Comparison of ENCODE assay signal across 19 cellular contexts in genomic region chr3:141250342-141250741, GRCh38. TPM values are rescaled to one million over a fixed set of nuclear protein-coding genes. Genes with fewer than 3 reads are reported as not detected.
DNase-seq lines count a peak whose midpoint lies in the region; ATAC-seq, FAIRE-seq and TF ChIP-seq lines count a peak whose summit lies in the region.
"Had no signal": no experiment of that assay in that cellular context is flagged by ENCODE, and none has a peak within 500 bp of the region (broad histone marks: within the 10 kb centered on the region; RNA-seq: fewer than 3 reads in every experiment).

No MANE protein-coding gene starts in this region.

- no peak overlapping the region for H4K5ac ChIP-seq in IMR-90 (ENCODE audit: low read depth, low read length)
- no peak overlapping the region for H4K5ac ChIP-seq in mesendoderm (ENCODE audit: low read length)

- no peak overlapping the region for H4K91ac ChIP-seq in IMR-90 (ENCODE audit: insufficient read depth, low read depth, low read length)

- H3K79me2 ChIP-seq in GM12878 (ENCODE audit: control insufficient read depth, insufficient read depth, low read length) (no peaks in the 10 kb centered on the region), mesendoderm (ENCODE audit: control insufficient read depth, insufficient read depth, low read length) (no peaks in the 10 kb centered on the region)

- H3K56ac ChIP-seq in IMR-90 (ENCODE audit: extremely low read depth, insufficient read depth, low read length) (no peak overlapping the region), mesendoderm (ENCODE audit: low read length) (no peak overlapping the region)

- H3K9me3 ChIP-seq in IMR-90 (ENCODE audit: control insufficient read depth, insufficient read depth, low read length), result no peaks in the 10 kb centered on the region
- H3K9me3 ChIP-seq in GM12878 (replicated peaks; ENCODE audit: control insufficient read depth, insufficient read depth, low read length), result no peaks in the 10 kb centered on the region
- H3K9me3 ChIP-seq: SJSA1 had no signal

- H3K9me1 ChIP-seq in IMR-90 (ENCODE audit: insufficient read depth, low read length), result peaks cover 3% of the 10 kb centered on the region; the same call in 1 of the 2 replicates

- TF ChIP-seq EP300 in GM12878 (IDR thresholded peaks at IDR 0.05; ENCODE audit: borderline replicate concordance in 1 of 2, control insufficient read depth in 1 of 2, low read depth in 2 of 2, low read length in 2 of 2), result no peak

- H2AFZ ChIP-seq in IMR-90 (replicated peaks; ENCODE audit: low read length, poor library complexity), result no peak overlapping the region
- no peak overlapping the region for H2AFZ ChIP-seq in GM12878 (ENCODE audit: control insufficient read depth, low read depth, low read length)

- SMC1A ChIA-PET in GM12878 (lab: Charles Lee; ENCODE audit: uncharacterized antibody, unreplicated experiment), result no interaction called here

- H3K14ac ChIP-seq in IMR-90 (replicated peaks; ENCODE audit: low read depth, low read length), result no peak overlapping the region

- H3K4me3 ChIP-seq in IMR-90 (ENCODE audit: insufficient read depth, low read depth, low read length) (no peak overlapping the region), GM12878 (no peak overlapping the region), mesendoderm (ENCODE audit: low read length) (no peak overlapping the region)
- H3K4me3 ChIP-seq: SJSA1 had no signal

- ATAC-seq in IMR-90 (ENCODE audit: low read depth) (no peak), GM12878 (peak; percentile 45; the same call in 2 of the 3 replicates), HG03175 (IDR thresholded peaks at IDR 0.05; ENCODE audit: unreplicated experiment) (no peak)

- POLR2A ChIA-PET in IMR-90 (lab: Charles Lee; ENCODE audit: unreplicated experiment), result no interaction called here
- POLR2A ChIA-PET in GM12878 (lab: Charles Lee), result no interaction called here

- H2BK120ac ChIP-seq in IMR-90 (ENCODE audit: low read depth, low read length) (no peak overlapping the region), mesendoderm (ENCODE audit: low read depth, low read length) (no peak overlapping the region)

- TF ChIP-seq POLR2A in IMR-90 (IDR thresholded peaks at IDR 0.05; ENCODE audit: low read depth, low read length), result no peak
- TF ChIP-seq POLR2A in GM12878 (IDR thresholded peaks at IDR 0.05; ENCODE audit: low read depth, low read length), result no peak

- no peak overlapping the region for H2AK5ac ChIP-seq in IMR-90 (ENCODE audit: low read depth, low read length)
- H2AK5ac ChIP-seq in mesendoderm (ENCODE audit: low read length), result no peak overlapping the region

- TF ChIP-seq RAD21 in IMR-90 (IDR thresholded peaks at IDR 0.05; ENCODE audit: low read length), result no peak
- TF ChIP-seq RAD21 in GM12878 (IDR thresholded peaks at IDR 0.05; ENCODE audit: insufficient read depth, low read depth, low read length), result no peak

- intact Hi-C loops in IMR-90 (cut with micrococcal nuclease), result no loop called here
- intact Hi-C loops in GM12878 (cut with micrococcal nuclease; ENCODE audit: unreplicated experiment), result no loop called here

- H3K36me3 ChIP-seq in IMR-90 (ENCODE audit: control insufficient read depth, insufficient read depth, low read length) (no peaks in the 10 kb centered on the region), GM12878 (ENCODE audit: control insufficient read depth in 2 of 2, insufficient read depth in 2 of 2, low read length in 1 of 2) (no peaks in the 10 kb centered on the region), mesendoderm (ENCODE audit: control insufficient read depth, insufficient read depth, low read length) (no peaks in the 10 kb centered on the region)
- H3K36me3 ChIP-seq: SJSA1 had no signal

- H4K20me1 ChIP-seq in IMR-90 (ENCODE audit: insufficient read depth, low read length), result no peaks in the 10 kb centered on the region
- no peaks in the 10 kb centered on the region for H4K20me1 ChIP-seq in GM12878 (ENCODE audit: control insufficient read depth, insufficient read depth)

- no peaks in the 10 kb centered on the region for H3K79me1 ChIP-seq in IMR-90 (ENCODE audit: low read depth in 1 of 2, low read length in 2 of 2)
- H3K79me1 ChIP-seq in mesendoderm (ENCODE audit: low read length), result no peaks in the 10 kb centered on the region

- RAD21 ChIA-PET in GM12878 (lab: Charles Lee; ENCODE audit: unreplicated experiment), result no interaction called here

- FAIRE-seq in GM12878 (lab: Jason Lieb, UNC), result peak; percentile 23
- FAIRE-seq: GM12892 had no signal

- H3K4ac ChIP-seq in IMR-90 (ENCODE audit: low read depth, low read length) (no peak overlapping the region), mesendoderm (ENCODE audit: low read depth, low read length) (no peak overlapping the region)

- no peak overlapping the region for H2AK9ac ChIP-seq in IMR-90 (replicated peaks; ENCODE audit: low read depth, low read length, poor library complexity)

- no peak overlapping the region for H2BK15ac ChIP-seq in IMR-90 (ENCODE audit: low read depth, low read length)
- H2BK15ac ChIP-seq in mesendoderm (replicated peaks; ENCODE audit: low read depth), result no peak overlapping the region

- H3K27ac ChIP-seq in IMR-90 (ENCODE audit: insufficient read depth, low read length) (no peak overlapping the region), GM12878 (ENCODE audit: control insufficient read depth, insufficient read depth) (no peak overlapping the region), mesendoderm (ENCODE audit: low read depth, low read length) (no peak overlapping the region)
- H3K27ac ChIP-seq: KMS-11, SJSA1 had no signal

- no peak overlapping the region for H2BK20ac ChIP-seq in IMR-90 (ENCODE audit: low read depth, low read length)

- peak; percentile 3 for DNase-seq in NCI-H2227 (lab: John Stamatoyannopoulos, UW; ENCODE audit: unreplicated experiment)
- DNase-seq in NCI-H2227 treated with DMSO at 0.1 percent for 48 hours (lab: John Stamatoyannopoulos, UW), result no peak
- no peak for DNase-seq in IMR-90
- DNase-seq in GM12878 (ENCODE audit: low read depth, low spot score), result no peak
- peak; percentile 14 for DNase-seq in mesendoderm
- DNase-seq in globus pallidus (ENCODE audit: low spot score), result no peak
- no peak for DNase-seq in HuH-7 (ENCODE audit: low spot score)
- DNase-seq: C1 segment of cervical spinal cord, DMS 273 treated with DMSO at 0.1 percent for 48 hours, GF-D8, H7, NCI-H1105 treated with DMSO at 0.1 percent for 48 hours, NCI-H1930, NCI-H2171, NCI-H774 had no signal

- CTCF ChIA-PET in IMR-90 (lab: Yijun Ruan, JAX), result interaction anchor here (2.7 kb wide), 1 partner anchor 19 kb away, joined by 9 read pairs; the partner anchor contains the start of gene PXYLP1
- CTCF ChIA-PET in GM12878 (lab: Yijun Ruan, JAX), result interaction anchor here (1.1 kb wide), 1 partner anchor 19 kb away, joined by 3 read pairs; the partner anchor contains the start of gene PXYLP1

- H3K27me3 ChIP-seq in IMR-90 (ENCODE audit: control insufficient read depth, insufficient read depth, low read length) (no peaks in the 10 kb centered on the region), GM12878 (replicated peaks in 1 of 2; ENCODE audit: control insufficient read depth in 2 of 2, insufficient read depth in 2 of 2, low read length in 1 of 2) (no peaks in the 10 kb centered on the region; a peak in 1 of 4 replicates), mesendoderm (ENCODE audit: insufficient read depth, low read length, poor library complexity) (no peaks in the 10 kb centered on the region)
- H3K27me3 ChIP-seq: SJSA1 had no signal

- no peak overlapping the region for H3K9ac ChIP-seq in IMR-90 (ENCODE audit: low read depth, low read length)
- no peak overlapping the region for H3K9ac ChIP-seq in GM12878 (ENCODE audit: control insufficient read depth, insufficient read depth, low read length)
- H3K9ac ChIP-seq in mesendoderm (ENCODE audit: low read length), result no peak overlapping the region
- H3K9ac ChIP-seq: KMS-11 had no signal

- BruUV-seq in IMR-90 (replicated peaks; lab: Mats Ljungman, UMichigan) (no TSS peak), GM12878 (replicated peaks; lab: Mats Ljungman, UMichigan) (no TSS peak)

- no peak overlapping the region for H4K8ac ChIP-seq in IMR-90 (ENCODE audit: low read depth in 2 of 2, low read length in 2 of 2)
- no peak overlapping the region for H4K8ac ChIP-seq in mesendoderm (ENCODE audit: low read depth, low read length)

- H3K18ac ChIP-seq in IMR-90 (ENCODE audit: low read depth, low read length) (no peak overlapping the region), mesendoderm (ENCODE audit: low read length) (no peak overlapping the region)

- H2BK5ac ChIP-seq in IMR-90 (ENCODE audit: low read depth, low read length, poor library complexity, severe bottlenecking) (no peak overlapping the region), mesendoderm (ENCODE audit: low read length) (no peak overlapping the region)

- dilution Hi-C loops in IMR-90 (cut with HindIII; ENCODE audit: low sequenced_read_pairs, unreplicated experiment), result no loop called here

- H3K4me2 ChIP-seq in IMR-90 (ENCODE audit: low read depth, low read length), result no peak overlapping the region
- no peak overlapping the region for H3K4me2 ChIP-seq in GM12878 (ENCODE audit: control insufficient read depth, insufficient read depth)
- H3K4me2 ChIP-seq in mesendoderm (ENCODE audit: low read length), result no peak overlapping the region
- H3K4me2 ChIP-seq: KMS-11 had no signal

- in situ Hi-C loops in IMR-90 (cut with MboI; ENCODE audit: low sequenced_read_pairs), result no loop called here
- in situ Hi-C loops in GM12878 (cut with MboI), result no loop called here

- no CpG with 5 or more reads among the region's 5 CpGs for WGBS in IMR-90 (ENCODE audit: extremely low coverage in 2 of 2, insufficient read length in 1 of 2), 2 experiments
- 29% methylated on average over 5 of the region's 5 CpGs for WGBS in GM12878 (ENCODE audit: insufficient coverage, insufficient replicate concordance, low lambda C conversion rate, missing lambda C conversion rate)
- WGBS in mesendoderm (ENCODE audit: extremely low coverage, insufficient coverage, low lambda C conversion rate), result no CpG with 5 or more reads among the region's 5 CpGs

- TF ChIP-seq CTCF in IMR-90 (conservative IDR thresholded peaks at IDR 0.05; ENCODE audit: low read depth, low read length), result no peak
- TF ChIP-seq CTCF in GM12878 (IDR thresholded peaks at IDR 0.05 in 2 of 3, conservative IDR thresholded peaks at IDR 0.05 in 1 of 3; ENCODE audit: control insufficient read depth in 2 of 3, extremely low read depth in 1 of 3, insufficient read depth in 1 of 3, low read depth in 3 of 3, low read length in 3 of 3), result no peak

- H3K23ac ChIP-seq in IMR-90 (ENCODE audit: low read depth, low read length), result no peak overlapping the region
- H3K23ac ChIP-seq in mesendoderm (ENCODE audit: low read length), result no peak overlapping the region

- H3K4me1 ChIP-seq in IMR-90 (ENCODE audit: control insufficient read depth, insufficient read depth, low read length) (no peaks in the 10 kb centered on the region), GM12878 (ENCODE audit: control insufficient read depth, insufficient read depth, low read length) (no peaks in the 10 kb centered on the region), mesendoderm (ENCODE audit: control insufficient read depth, low read depth, low read length) (no peaks in the 10 kb centered on the region)
- H3K4me1 ChIP-seq: SJSA1 had no signal

RNA-seq across cellular contexts. Expression of gene PXYLP1, which starts 18.7 kb away (rescaled TPM):
- 13.3 and 15.6 TPM in 2 replicates for total RNA-seq in IMR-90 (2012; rRNA removed)
- polyA plus RNA-seq in IMR-90 (2012; rRNA removed), result 11.2 and 11.7 TPM in 2 replicates
- 5.3 and 6.3 TPM in 2 replicates for polyA plus RNA-seq in IMR-90 (2012; cell fraction: cytosol; rRNA removed)
- 10.0 and 20.5 TPM in 2 replicates for polyA plus RNA-seq in IMR-90 (2012; cell fraction: nucleus; rRNA removed; ENCODE audit: low replicate concordance)
- 1.6 and 3.7 TPM in 2 replicates for total RNA-seq in GM12878 (2013; cell fraction: nucleolus; rRNA removed)
- 0.05 and 0.06 TPM in 2 replicates for total RNA-seq in GM12878 (2014; rRNA removed)
- total RNA-seq in GM12878 (2014; rRNA removed; fragmentation: Illumina TruSeq; extraction: Trizol), result 0.36 and 0.55 TPM in 2 replicates
- 0.48 and 0.69 TPM in 2 replicates for total RNA-seq in GM12878 (2021)
- polyA plus RNA-seq in GM12878 (2011; ENCODE audit: low read depth), result 0.64 TPM
- polyA plus RNA-seq in GM12878 (2011; rRNA removed), result 0.65 TPM in 2 replicates
- polyA plus RNA-seq in GM12878 (2011; cell fraction: cytosol; rRNA removed), result 0.25 and 0.35 TPM in 2 replicates
- 1.1 and 1.2 TPM in 2 replicates for polyA plus RNA-seq in GM12878 (2011; cell fraction: nucleus; rRNA removed)
- 0.81 and 0.95 TPM in 2 replicates for polyA plus RNA-seq in GM12878 (2012)
- 0.14 and 0.32 TPM in 2 replicates for polyA plus RNA-seq in GM12878 (2014; fragmentation: Illumina TruSeq; extraction: Trizol)
- under 1 TPM; 0.19 to 0.35 TPM for polyA plus RNA-seq in GM12878 (2014; fragmentation: Nextera tagmentation; extraction: Ambion mirVana)
- polyA plus RNA-seq in GM12878 (2014; rRNA removed), result 0.51 and 0.69 TPM in 2 replicates
- polyA plus RNA-seq in GM12878 (2016; fragmentation: Nextera tagmentation; extraction: Ambion mirVana), result 1 to 10 TPM in 1 of 2 experiments, under 1 TPM in 1; 0.13 to 1.7 TPM
- polyA minus RNA-seq in GM12878 (2011; rRNA and poly(A)+ RNA removed), result 0.52 and 0.59 TPM in 2 replicates
- polyA minus RNA-seq in GM12878 (2011; cell fraction: cytosol; rRNA and poly(A)+ RNA removed), result not detected in 2 replicates
- 0.77 and 0.97 TPM in 2 replicates for polyA minus RNA-seq in GM12878 (2011; cell fraction: nucleus; rRNA and poly(A)+ RNA removed)
- 28.8 TPM for polyA plus RNA-seq in mesendoderm (2013, experiment 1 of 2)
- polyA plus RNA-seq in mesendoderm (2013, experiment 2 of 2), result 30.6 TPM

Comparison
In these comparisons a context has a peak if more than half of its experiments do, and no peak if none do; other contexts are left out.
1. DNase-seq: peak in NCI-H2227 (single experiment) and mesendoderm (single experiment); none in NCI-H2227 treated with DMSO at 0.1 percent for 48 hours (single experiment), IMR-90 (single experiment), GM12878 (single experiment), globus pallidus (single experiment) and HuH-7 (single experiment).